ENCODE assay signal across 8 cellular contexts in genomic region chr10:115093286-115093775, GRCh38. TPM values are rescaled to one million over a fixed set of nuclear protein-coding genes. Genes with fewer than 3 reads are reported as not detected.
DNase-seq lines count a peak whose midpoint lies in the region; ATAC-seq and TF ChIP-seq lines count a peak whose summit lies in the region.

ATRNL1 (plus strand) TSS chr10:115093365; CDS start chr10:115093751, 386 bp downstream.

- DNase-seq in COLO668 (lab: John Stamatoyannopoulos, UW; ENCODE audit: unreplicated experiment) (peak; percentile 60), GM19238 (ENCODE audit: insufficient read length, low spot score) (peak; percentile 34), Peyer's patch (peak; percentile 22 to 52 (median 51)), dorsolateral prefrontal cortex (peak in 3 of 10 donors; percentile 22 to 53 (median 52)), lower lobe of right lung (no peak), tibial nerve (ENCODE audit: low spot score in 2 of 2) (no peak), amniotic stem cell (lab: John Stamatoyannopoulos, UW) (no peak)

- intact Hi-C loops in dorsolateral prefrontal cortex (cut with DNase I): loop anchor here in 1 of 2 donors (2.0 kb wide), 1 partner anchor 67 kb away; no protein-coding TSS in a partner anchor
- intact Hi-C loops in lower lobe of right lung (cut with DNase I): no loop called here

- ATAC-seq in HG03139 (IDR thresholded peaks at IDR 0.05; ENCODE audit: unreplicated experiment) (peak; percentile 47), lower lobe of right lung (peak; percentile 65 to 75)

- no peak for TF ChIP-seq CTCF in Peyer's patch (IDR thresholded peaks at IDR 0.05)
- peak in 1 of 56 donors; percentile 17 for TF ChIP-seq CTCF in dorsolateral prefrontal cortex (IDR thresholded peaks at IDR 0.05 in 54 of 56, conservative IDR thresholded peaks at IDR 0.05 in 2 of 56; ENCODE audit: low read depth in 1 of 56, partially characterized antibody in 56 of 56)
- no peak for TF ChIP-seq CTCF in lower lobe of right lung (IDR thresholded peaks at IDR 0.05)
- TF ChIP-seq CTCF in tibial nerve (IDR thresholded peaks at IDR 0.05): no peak

- H3K4me3 ChIP-seq in Peyer's patch (peak within 1 kb of the TSS; percentile 46 to 67 (median 62)), dorsolateral prefrontal cortex (peak within 1 kb of the TSS; percentile 49 to 83 (median 70)), lower lobe of right lung (peak within 1 kb of the TSS; percentile 60), tibial nerve (peak within 1 kb of the TSS; percentile 32 to 69 (median 50))

- H3K4me1 ChIP-seq in Peyer's patch (peaks cover 0 to 9% (median 7%) of the 10 kb centered on the region in 4 donors), lower lobe of right lung (peaks cover 16% of the 10 kb centered on the region), tibial nerve (peaks cover 0 to 20% (median 5%) of the 10 kb centered on the region in 4 donors)

- H3K36me3 ChIP-seq in Peyer's patch (no peaks in the 10 kb centered on the region), lower lobe of right lung (no peaks in the 10 kb centered on the region), tibial nerve (no peaks in the 10 kb centered on the region)

- H3K9me3 ChIP-seq in Peyer's patch: no peaks in the 10 kb centered on the region
- no peaks in the 10 kb centered on the region for H3K9me3 ChIP-seq in lower lobe of right lung
- H3K9me3 ChIP-seq in tibial nerve: no peaks in the 10 kb centered on the region

- 0 to 1% methylated on average over 2 to 27 of the region's 70 CpGs for WGBS in tibial nerve, 2 donors

- no peak for TF ChIP-seq EP300 in tibial nerve (IDR thresholded peaks at IDR 0.05)

- TF ChIP-seq POLR2A in Peyer's patch (IDR thresholded peaks at IDR 0.05): no peak
- no peak for TF ChIP-seq POLR2A in tibial nerve (IDR thresholded peaks at IDR 0.05)

- H3K27me3 ChIP-seq in Peyer's patch: peaks cover 0 to 8% of the 10 kb centered on the region in 2 donors
- H3K27me3 ChIP-seq in dorsolateral prefrontal cortex: peaks cover 0 to 46% (median 7%) of the 10 kb centered on the region in 45 donors
- peaks cover 39% of the 10 kb centered on the region for H3K27me3 ChIP-seq in lower lobe of right lung (ENCODE audit: low read depth)
- H3K27me3 ChIP-seq in tibial nerve: peaks cover 0 to 37% of the 10 kb centered on the region in 2 donors

- H3K27ac ChIP-seq in Peyer's patch (peak within 1 kb of the TSS; percentile 5 to 75 (median 28)), dorsolateral prefrontal cortex (peak within 1 kb of the TSS in 57 of 59 donors; percentile 9 to 94 (median 82)), lower lobe of right lung (no peak within 1 kb of the TSS), tibial nerve (no peak within 1 kb of the TSS)

RNA-seq across cellular contexts. Expression of gene ATRNL1, which starts in this region (rescaled TPM):
- total RNA-seq in Peyer's patch (10 to 100 TPM in 1 of 4 donors, 1 to 10 TPM in 3; 3.5 to 27.2 (median 4.1) TPM), dorsolateral prefrontal cortex (1,000 to 10,000 TPM in 8 of 120 experiments, 100 to 1,000 TPM in 112; 285 to 1,269 (median 765) TPM), lower lobe of right lung (0.92 TPM), tibial nerve (1 to 10 TPM; 1.0 to 5.4 (median 2.7) TPM)

Comparison
In these comparisons a context has a peak if more than half of its experiments do, and no peak if none do; other contexts are left out.
1. RNA of gene ATRNL1 (total RNA-seq): 285 to 1,269 TPM in dorsolateral prefrontal cortex; 3.5 to 27.2 TPM in Peyer's patch, 1.0 to 5.4 TPM in tibial nerve and 0.92 TPM in lower lobe of right lung (single experiment); every median in the first group is over 10 times any median in the second.
2. Peak in ATAC-seq and H3K4me3 ChIP-seq in lower lobe of right lung; RNA of the gene not detected or under 1 TPM.
3. DNase-seq: peak in COLO668 (single experiment), GM19238 (single experiment) and Peyer's patch (3 of 3); none in lower lobe of right lung (single experiment), tibial nerve (0 of 2) and amniotic stem cell (single experiment).
4. H3K27ac ChIP-seq: peak in Peyer's patch (4 of 4) and dorsolateral prefrontal cortex (57 of 59); none in lower lobe of right lung (single experiment) and tibial nerve (0 of 4).
5. Peak in every context shown above with its lines, with median percentiles within 50 percentile points of each other: H3K4me3 ChIP-seq.